8 cellular contexts compared by ENCODE assay signal in the genomic region with DNA sequence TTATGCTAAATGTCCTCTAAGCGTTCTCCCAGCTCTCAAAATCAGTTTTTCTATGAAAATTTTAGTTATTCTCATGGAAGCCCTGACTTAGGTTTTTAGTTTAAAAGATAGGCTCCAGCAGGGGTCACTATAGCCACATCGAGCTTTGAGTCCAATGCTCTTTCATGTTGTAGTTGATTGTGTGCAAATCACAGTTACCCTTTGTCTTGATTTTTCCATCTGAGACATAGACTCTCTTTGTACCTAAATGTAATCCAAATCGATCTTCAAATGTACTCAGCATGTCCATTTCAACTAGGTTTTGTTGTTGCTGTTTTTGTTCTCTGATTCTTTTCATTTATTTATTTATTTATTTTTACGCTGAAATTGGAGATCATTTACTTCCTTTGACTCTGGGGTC. TPM values are rescaled to one million over a fixed set of nuclear protein-coding genes. Genes with fewer than 3 reads are reported as not detected.
DNase-seq lines count a peak whose midpoint lies in the region; ATAC-seq and TF ChIP-seq lines count a peak whose summit lies in the region.

No MANE protein-coding gene starts in this region.

- TF ChIP-seq POLR2A in stomach (IDR thresholded peaks at IDR 0.05), result no peak

- H3K9ac ChIP-seq in liver (ENCODE audit: low read depth in 1 of 2, low read length in 2 of 2), result no peak overlapping the region

- peak; percentile 69 for DNase-seq in EL
- DNase-seq in NCI-H1092 treated with DMSO at 0.1 percent for 48 hours (lab: John Stamatoyannopoulos, UW), result peak; percentile 15
- DNase-seq in T follicular helper cell (ENCODE audit: low read depth), result peak; percentile 12
- peak; percentile 86 for DNase-seq in choroid plexus epithelial cell (ENCODE audit: low read depth)
- peak; percentile 32 for DNase-seq in stomach

- TF ChIP-seq RAD21 in liver (IDR thresholded peaks at IDR 0.05), result peak; percentile 92 to 93

- no peak overlapping the region for H3K27ac ChIP-seq in liver (ENCODE audit: low read depth in 1 of 2, low read length in 2 of 2)
- H3K27ac ChIP-seq in stomach, result no peak overlapping the region

- H3K27me3 ChIP-seq in liver (ENCODE audit: control insufficient read depth in 4 of 4, insufficient read depth in 4 of 4, low read length in 3 of 4) (no peaks in the 10 kb centered on the region), stomach (no peaks in the 10 kb centered on the region)

- ATAC-seq in GM21786 (IDR thresholded peaks at IDR 0.05; ENCODE audit: unreplicated experiment) (peak; percentile 52), HG03460 (IDR thresholded peaks at IDR 0.05; ENCODE audit: unreplicated experiment) (no peak)

- peak; percentile 82 for TF ChIP-seq CTCF in choroid plexus epithelial cell (conservative IDR thresholded peaks at IDR 0.05; ENCODE audit: low read depth, low read length)
- TF ChIP-seq CTCF in liver (IDR thresholded peaks at IDR 0.05; ENCODE audit: low read depth, low read length, missing input control), result peak; percentile 59
- TF ChIP-seq CTCF in stomach (IDR thresholded peaks at IDR 0.05), result peak in 5 of 7 experiments; percentile 32 to 56 (median 53)

- no peak overlapping the region for H3K4me3 ChIP-seq in choroid plexus epithelial cell (ENCODE audit: low read depth, low read length)
- no peak overlapping the region for H3K4me3 ChIP-seq in liver (ENCODE audit: low read depth in 1 of 3, low read length in 3 of 3)
- H3K4me3 ChIP-seq in stomach, result no peak overlapping the region

- WGBS in liver, result 7% methylated on average over 4 of the region's 4 CpGs
- 5 to 28% (median 14%) methylated on average over 4 of the region's 4 CpGs for WGBS in stomach, 5 donors

- no peaks in the 10 kb centered on the region for H3K36me3 ChIP-seq in liver (ENCODE audit: control insufficient read depth in 4 of 4, insufficient read depth in 3 of 4, low read depth in 1 of 4, low read length in 3 of 4)
- no peaks in the 10 kb centered on the region for H3K36me3 ChIP-seq in stomach

- H3K9me3 ChIP-seq in liver (ENCODE audit: control insufficient read depth in 4 of 4, low read length in 3 of 4) (no peaks in the 10 kb centered on the region), stomach (no peaks in the 10 kb centered on the region)

- H3K4me1 ChIP-seq in liver (ENCODE audit: control insufficient read depth in 4 of 4, insufficient read depth in 4 of 4, low read length in 3 of 4) (peaks cover 0 to 7% (median 3%) of the 10 kb centered on the region in 4 donors), stomach (peaks cover 0 to 1% (median 0%) of the 10 kb centered on the region in 4 donors)

- no peak for TF ChIP-seq EP300 in stomach (IDR thresholded peaks at IDR 0.05)

- intact Hi-C loops in stomach (cut with DNase I; ENCODE audit: low total_unique reads), result no loop called here

TF ChIP-seq in liver, 16 proteins besides CTCF, POLR2A, EP300 and RAD21:
- TF ChIP-seq RXRA (IDR thresholded peaks at IDR 0.05) (no peak), FOXA2 (IDR thresholded peaks at IDR 0.05) (no peak), YY1 (IDR thresholded peaks at IDR 0.05) (no peak), HNF4A (conservative IDR thresholded peaks at IDR 0.05) (no peak), TAF1 (conservative IDR thresholded peaks at IDR 0.05) (no peak), JUND (IDR thresholded peaks at IDR 0.05) (no peak), GABPA (IDR thresholded peaks at IDR 0.05 in 1 of 2, conservative IDR thresholded peaks at IDR 0.05 in 1 of 2) (no peak), FOXA1 (IDR thresholded peaks at IDR 0.05) (no peak), HNF4G (IDR thresholded peaks at IDR 0.05) (no peak), EGR1 (IDR thresholded peaks at IDR 0.05; ENCODE audit: low read depth in 2 of 2) (no peak)
- TF ChIP-seq, protein P1, sequence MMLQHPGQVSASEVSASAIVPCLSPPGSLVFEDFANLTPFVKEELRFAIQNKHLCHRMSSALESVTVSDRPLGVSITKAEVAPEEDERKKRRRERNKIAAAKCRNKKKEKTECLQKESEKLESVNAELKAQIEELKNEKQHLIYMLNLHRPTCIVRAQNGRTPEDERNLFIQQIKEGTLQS (IDR thresholded peaks at IDR 0.05), result no peak
- TF ChIP-seq, protein P2, sequence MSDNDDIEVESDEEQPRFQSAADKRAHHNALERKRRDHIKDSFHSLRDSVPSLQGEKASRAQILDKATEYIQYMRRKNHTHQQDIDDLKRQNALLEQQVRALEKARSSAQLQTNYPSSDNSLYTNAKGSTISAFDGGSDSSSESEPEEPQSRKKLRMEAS (IDR thresholded peaks at IDR 0.05), result no peak
- TF ChIP-seq, protein P3, sequence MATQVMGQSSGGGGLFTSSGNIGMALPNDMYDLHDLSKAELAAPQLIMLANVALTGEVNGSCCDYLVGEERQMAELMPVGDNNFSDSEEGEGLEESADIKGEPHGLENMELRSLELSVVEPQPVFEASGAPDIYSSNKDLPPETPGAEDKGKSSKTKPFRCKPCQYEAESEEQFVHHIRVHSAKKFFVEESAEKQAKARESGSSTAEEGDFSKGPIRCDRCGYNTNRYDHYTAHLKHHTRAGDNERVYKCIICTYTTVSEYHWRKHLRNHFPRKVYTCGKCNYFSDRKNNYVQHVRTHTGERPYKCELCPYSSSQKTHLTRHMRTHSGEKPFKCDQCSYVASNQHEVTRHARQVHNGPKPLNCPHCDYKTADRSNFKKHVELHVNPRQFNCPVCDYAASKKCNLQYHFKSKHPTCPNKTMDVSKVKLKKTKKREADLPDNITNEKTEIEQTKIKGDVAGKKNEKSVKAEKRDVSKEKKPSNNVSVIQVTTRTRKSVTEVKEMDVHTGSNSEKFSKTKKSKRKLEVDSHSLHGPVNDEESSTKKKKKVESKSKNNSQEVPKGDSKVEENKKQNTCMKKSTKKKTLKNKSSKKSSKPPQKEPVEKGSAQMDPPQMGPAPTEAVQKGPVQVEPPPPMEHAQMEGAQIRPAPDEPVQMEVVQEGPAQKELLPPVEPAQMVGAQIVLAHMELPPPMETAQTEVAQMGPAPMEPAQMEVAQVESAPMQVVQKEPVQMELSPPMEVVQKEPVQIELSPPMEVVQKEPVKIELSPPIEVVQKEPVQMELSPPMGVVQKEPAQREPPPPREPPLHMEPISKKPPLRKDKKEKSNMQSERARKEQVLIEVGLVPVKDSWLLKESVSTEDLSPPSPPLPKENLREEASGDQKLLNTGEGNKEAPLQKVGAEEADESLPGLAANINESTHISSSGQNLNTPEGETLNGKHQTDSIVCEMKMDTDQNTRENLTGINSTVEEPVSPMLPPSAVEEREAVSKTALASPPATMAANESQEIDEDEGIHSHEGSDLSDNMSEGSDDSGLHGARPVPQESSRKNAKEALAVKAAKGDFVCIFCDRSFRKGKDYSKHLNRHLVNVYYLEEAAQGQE (IDR thresholded peaks at IDR 0.05), result no peak
- TF ChIP-seq, protein P4, sequence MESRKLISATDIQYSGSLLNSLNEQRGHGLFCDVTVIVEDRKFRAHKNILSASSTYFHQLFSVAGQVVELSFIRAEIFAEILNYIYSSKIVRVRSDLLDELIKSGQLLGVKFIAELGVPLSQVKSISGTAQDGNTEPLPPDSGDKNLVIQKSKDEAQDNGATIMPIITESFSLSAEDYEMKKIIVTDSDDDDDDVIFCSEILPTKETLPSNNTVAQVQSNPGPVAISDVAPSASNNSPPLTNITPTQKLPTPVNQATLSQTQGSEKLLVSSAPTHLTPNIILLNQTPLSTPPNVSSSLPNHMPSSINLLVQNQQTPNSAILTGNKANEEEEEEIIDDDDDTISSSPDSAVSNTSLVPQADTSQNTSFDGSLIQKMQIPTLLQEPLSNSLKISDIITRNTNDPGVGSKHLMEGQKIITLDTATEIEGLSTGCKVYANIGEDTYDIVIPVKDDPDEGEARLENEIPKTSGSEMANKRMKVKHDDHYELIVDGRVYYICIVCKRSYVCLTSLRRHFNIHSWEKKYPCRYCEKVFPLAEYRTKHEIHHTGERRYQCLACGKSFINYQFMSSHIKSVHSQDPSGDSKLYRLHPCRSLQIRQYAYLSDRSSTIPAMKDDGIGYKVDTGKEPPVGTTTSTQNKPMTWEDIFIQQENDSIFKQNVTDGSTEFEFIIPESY (IDR thresholded peaks at IDR 0.05), result no peak

RNA-seq across cellular contexts. Expression of a gene that starts 26.4 kb away (rescaled TPM):
- total RNA-seq in liver, result under 1 TPM; 0.08 to 0.09 TPM
- polyA plus RNA-seq in liver, result under 1 TPM in 1 of 2 donors, not detected in 1; 0.21 TPM
- 1 to 10 TPM in 1 of 5 donors, not detected in 4; 2.0 TPM for total RNA-seq in stomach
- under 1 TPM in 2 of 3 donors, not detected in 1; 0.45 to 0.46 TPM for polyA plus RNA-seq in stomach

Comparison
In these comparisons a context has a peak if more than half of its experiments do, and no peak if none do; other contexts are left out.
1. DNase-seq: peak in every context shown above with its lines; median percentile 86 in choroid plexus epithelial cell; 69 in EL; 32 in stomach; 15 in NCI-H1092 treated with DMSO at 0.1 percent for 48 hours; 12 in T follicular helper cell.